ENCODE assay signal across 10 cellular contexts in genomic region chr6:68226460-68226859, GRCh38.
DNase-seq lines count a peak whose midpoint lies in the region; ATAC-seq and TF ChIP-seq lines count a peak whose summit lies in the region.
"Had no signal": no experiment of that assay in that cellular context is flagged by ENCODE, and none has a peak within 500 bp of the region (broad histone marks: within the 10 kb centered on the region; RNA-seq: fewer than 3 reads in every experiment).

No MANE protein-coding gene starts in this region.

- DNase-seq in AG04449 (ENCODE audit: low read depth, low spot score) = no peak
- DNase-seq in GM23338 (ENCODE audit: low spot score) = peak; percentile 61
- peak; percentile 48 for DNase-seq in RKO (ENCODE audit: low spot score)
- DNase-seq in glomerular visceral epithelial cell (ENCODE audit: extremely low spot score) = peak; percentile 7
- no peak for DNase-seq in psoas muscle
- no peak for DNase-seq in omental fat pad (ENCODE audit: low spot score)
- DNase-seq in NCI-H187 (lab: John Stamatoyannopoulos, UW) = no peak
- DNase-seq: stimulated activated CD4-positive, alpha-beta T cell treated with anti-CD3 and anti-CD28 coated beads, Interleukin-4, amount 100 ng/mL, for 1 hour had no signal

- TF ChIP-seq CTCF in AG04449 (IDR thresholded peaks at IDR 0.05; ENCODE audit: insufficient read depth, low read length, missing control alignments) (peak; percentile 8), GM23338 (conservative IDR thresholded peaks at IDR 0.05; ENCODE audit: low read depth in 2 of 2) (peak; percentile 71 to 86), psoas muscle (IDR thresholded peaks at IDR 0.05) (no peak), omental fat pad (IDR thresholded peaks at IDR 0.05) (no peak)

- H3K9me3 Mint-ChIP-seq in GM23338 = no peaks in the 10 kb centered on the region

- ATAC-seq in GM23338 (peak; percentile 32; the same call in 2 of the 3 replicates), GM19035 (IDR thresholded peaks at IDR 0.05; ENCODE audit: unreplicated experiment) (no peak), psoas muscle (no peak), omental fat pad (ENCODE audit: low FRiP score) (no peak)

- no peaks in the 10 kb centered on the region for H3F3A ChIP-seq in GM23338 (replicated peaks; ENCODE audit: low read depth)

- H3K4me1 Mint-ChIP-seq in GM23338 = peaks cover 21% of the 10 kb centered on the region

- H3K27me3 ChIP-seq in GM23338 (ENCODE audit: insufficient read depth) = no peaks in the 10 kb centered on the region
- no peaks in the 10 kb centered on the region for H3K27me3 ChIP-seq in psoas muscle (ENCODE audit: insufficient read depth in 3 of 3, low read length in 2 of 3)

- H3K27ac ChIP-seq in GM23338 (ENCODE audit: low read depth) (no peak overlapping the region), psoas muscle (no peak overlapping the region)
- H3K27ac ChIP-seq: RWPE1 had no signal

- 16 to 24% (median 17%) methylated on average over 3 of the region's 3 CpGs for WGBS in psoas muscle, 3 donors

- POLR2A ChIA-PET in AG04449 (lab: Yijun Ruan, JAX) = no interaction called here

- H3K27ac Mint-ChIP-seq in GM23338 = no peak overlapping the region

- H3K36me3 ChIP-seq in GM23338 (ENCODE audit: insufficient read depth) (no peaks in the 10 kb centered on the region), psoas muscle (ENCODE audit: insufficient read depth in 1 of 2, low read depth in 1 of 2) (no peaks in the 10 kb centered on the region)

- no peak overlapping the region for H3K4me3 ChIP-seq in AG04449 (ENCODE audit: low read depth, low read length)
- no peak overlapping the region for H3K4me3 ChIP-seq in GM23338
- no peak overlapping the region for H3K4me3 ChIP-seq in psoas muscle

- no peaks in the 10 kb centered on the region for H3K79me2 ChIP-seq in GM23338 (replicated peaks; ENCODE audit: insufficient read depth)

- intact Hi-C loops in psoas muscle (cut with DNase I) = no loop called here

- H3K9me2 ChIP-seq in GM23338 (ENCODE audit: insufficient read depth) = no peaks in the 10 kb centered on the region

- H3K4me3 Mint-ChIP-seq in GM23338 = no peak overlapping the region

- H3K4me1 ChIP-seq in GM23338 (ENCODE audit: insufficient read depth) = peaks cover 10% of the 10 kb centered on the region
- H3K4me1 ChIP-seq in psoas muscle = no peaks in the 10 kb centered on the region

- no peak overlapping the region for H3K4me2 ChIP-seq in GM23338

- H3K27me3 Mint-ChIP-seq in GM23338 (ENCODE audit: insufficient read depth, low read depth, poor library complexity) = no peaks in the 10 kb centered on the region

- no peaks in the 10 kb centered on the region for H4K20me1 ChIP-seq in GM23338 (replicated peaks; ENCODE audit: insufficient read depth)

- H2AFZ ChIP-seq in GM23338 = no peak overlapping the region

- H3K36me3 Mint-ChIP-seq in GM23338 (ENCODE audit: low read depth) = no peaks in the 10 kb centered on the region

- CTCF ChIA-PET in AG04449 (lab: Yijun Ruan, JAX) = no interaction called here

- no peaks in the 10 kb centered on the region for H3K9me3 ChIP-seq in psoas muscle

TF ChIP-seq in GM23338, 12 proteins besides CTCF, POLR2A, EP300 and RAD21:
- no peak for TF ChIP-seq POLR2AphosphoS5 (IDR thresholded peaks at IDR 0.05; ENCODE audit: low read depth)

Comparison
In these comparisons a context has a peak if more than half of its experiments do, and no peak if none do; other contexts are left out.
1. DNase-seq: peak in GM23338 (single experiment), RKO (single experiment) and glomerular visceral epithelial cell (single experiment); none in AG04449 (single experiment), psoas muscle (0 of 2), omental fat pad (single experiment) and NCI-H187 (0 of 2).
2. CTCF ChIP-seq: peak in AG04449 (single experiment) and GM23338 (2 of 2); none in psoas muscle (single experiment) and omental fat pad (0 of 3).